ENCODE assay signal across 8 cellular contexts in genomic region chr14:77097689-77098469, GRCh38. TPM values are rescaled to one million over a fixed set of nuclear protein-coding genes. Genes with fewer than 3 reads are reported as not detected.
DNase-seq lines count a peak whose midpoint lies in the region; ATAC-seq and TF ChIP-seq lines count a peak whose summit lies in the region.

A gene with protein sequence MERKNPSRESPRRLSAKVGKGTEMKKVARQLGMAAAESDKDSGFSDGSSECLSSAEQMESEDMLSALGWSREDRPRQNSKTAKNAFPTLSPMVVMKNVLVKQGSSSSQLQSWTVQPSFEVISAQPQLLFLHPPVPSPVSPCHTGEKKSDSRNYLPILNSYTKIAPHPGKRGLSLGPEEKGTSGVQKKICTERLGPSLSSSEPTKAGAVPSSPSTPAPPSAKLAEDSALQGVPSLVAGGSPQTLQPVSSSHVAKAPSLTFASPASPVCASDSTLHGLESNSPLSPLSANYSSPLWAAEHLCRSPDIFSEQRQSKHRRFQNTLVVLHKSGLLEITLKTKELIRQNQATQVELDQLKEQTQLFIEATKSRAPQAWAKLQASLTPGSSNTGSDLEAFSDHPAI (plus strand): TSS chr14:77098258. CDS start chr14:77105709, 7,451 bp downstream.

- H3K4me2 ChIP-seq in OCI-LY3 (ENCODE audit: low read length) = peak within 1 kb of the TSS; percentile 98

- H3K9ac ChIP-seq in OCI-LY3 (ENCODE audit: low read length) = peak within 1 kb of the TSS; percentile 95

- H3K36me3 Mint-ChIP-seq in endothelial cell (ENCODE audit: low read depth, unreplicated experiment) (no peaks in the 10 kb centered on the region), mesothelial cell of epicardium (no peaks in the 10 kb centered on the region)

- H4K20me1 ChIP-seq in OCI-LY3 (ENCODE audit: insufficient read depth, low read length) = no peaks in the 10 kb centered on the region

- peaks cover 39% of the 10 kb centered on the region for H3K4me1 ChIP-seq in OCI-LY3 (ENCODE audit: low read length)

- no peaks in the 10 kb centered on the region for H3K27me3 ChIP-seq in OCI-LY3 (ENCODE audit: low read depth, low read length)

- H3K27ac Mint-ChIP-seq in endothelial cell (ENCODE audit: unreplicated experiment) (peak within 1 kb of the TSS; percentile 97), mesothelial cell of epicardium (peak within 1 kb of the TSS; percentile 94)

- ATAC-seq in GM21515 (IDR thresholded peaks at IDR 0.05; ENCODE audit: unreplicated experiment) = peak; percentile 82

- H3K4me1 Mint-ChIP-seq in endothelial cell (ENCODE audit: unreplicated experiment) = peaks cover 49% of the 10 kb centered on the region
- peaks cover 56% of the 10 kb centered on the region for H3K4me1 Mint-ChIP-seq in mesothelial cell of epicardium

- H3K36me3 ChIP-seq in OCI-LY3 (replicated peaks; ENCODE audit: low read depth, low read length) = peaks cover 6% of the 10 kb centered on the region

- H2AFZ ChIP-seq in OCI-LY3 (ENCODE audit: low read depth, low read length) = peak within 1 kb of the TSS; percentile 64; the same call in 1 of the 2 replicates

- H3K4me3 Mint-ChIP-seq in endothelial cell (ENCODE audit: unreplicated experiment) = peak within 1 kb of the TSS; percentile 94
- H3K4me3 Mint-ChIP-seq in mesothelial cell of epicardium = peak within 1 kb of the TSS; percentile 96

- H3K9me3 Mint-ChIP-seq in endothelial cell (ENCODE audit: unreplicated experiment) (no peaks in the 10 kb centered on the region), mesothelial cell of epicardium (no peaks in the 10 kb centered on the region)

- H3K9me3 ChIP-seq in OCI-LY3 (ENCODE audit: insufficient read depth, low read length) = no peaks in the 10 kb centered on the region

- H3K27me3 Mint-ChIP-seq in endothelial cell (ENCODE audit: unreplicated experiment) = peaks cover 16% of the 10 kb centered on the region
- no peaks in the 10 kb centered on the region for H3K27me3 Mint-ChIP-seq in mesothelial cell of epicardium (ENCODE audit: low read depth)

- DNase-seq in D341Med (ENCODE audit: low spot score) (peak; percentile 98), HuH-7 (ENCODE audit: low spot score) (peak; percentile 96), endothelial cell (ENCODE audit: low spot score) (peak; percentile 98), mesothelial cell of epicardium (ENCODE audit: low spot score in 2 of 2, unreplicated experiment in 2 of 2) (peak; percentile 99)
- DNase-seq in activated CD8-positive, alpha-beta memory T cell treated with anti-CD3 and anti-CD28 coated beads, Interleukin-2, amount 50 U/mL, for 48 hours = peak; percentile 99
- peak; percentile 98 to 99 for DNase-seq in stimulated activated CD8-positive, alpha-beta memory T cell treated with anti-CD3 and anti-CD28 coated beads, Interleukin-15, amount 100 ng/mL, for 48 hours (ENCODE audit: low read depth in 2 of 2)

- peak within 1 kb of the TSS; percentile 86 for H3K27ac ChIP-seq in OCI-LY3 (ENCODE audit: low read length)

- no peak for TF ChIP-seq CTCF in OCI-LY3 (IDR thresholded peaks at IDR 0.05; ENCODE audit: low read depth, low read length)
- TF ChIP-seq CTCF in endothelial cell (IDR thresholded peaks at IDR 0.05; ENCODE audit: unreplicated experiment) = no peak
- no peak for TF ChIP-seq CTCF in mesothelial cell of epicardium (IDR thresholded peaks at IDR 0.05; ENCODE audit: unreplicated experiment)

- peak within 1 kb of the TSS; percentile 95 for H3K4me3 ChIP-seq in OCI-LY3 (ENCODE audit: low read length)

- H3K79me2 ChIP-seq in OCI-LY3 (ENCODE audit: low read length) = peaks cover 66% of the 10 kb centered on the region

RNA-seq across cellular contexts. Expression of the gene that starts here (rescaled TPM):
- total RNA-seq in endothelial cell (ENCODE audit: unreplicated experiment) (42.4 TPM), mesothelial cell of epicardium (21.9 to 22.9 TPM (median 22.4 TPM) in 3 replicates)

Comparison
In these comparisons a context has a peak if more than half of its experiments do, and no peak if none do; other contexts are left out.
1. Peak in every context shown above with its lines: DNase-seq, ATAC-seq, H3K4me3 ChIP-seq and H3K27ac ChIP-seq.